In genomic region chr5:96961053-96961452, GRCh38 we compare ENCODE assay signal across 8 cellular contexts. TPM values are rescaled to one million over a fixed set of nuclear protein-coding genes. Genes with fewer than 3 reads are reported as not detected.
A peak's percentile ranks its signal among the peaks of the same experiment; 100 is the strongest.
DNase-seq lines count a peak whose midpoint lies in the region; ATAC-seq and TF ChIP-seq lines count a peak whose summit lies in the region.

No MANE protein-coding gene starts in this region.

- peaks cover 10% of the 10 kb centered on the region for H3K36me3 Mint-ChIP-seq in memory B cell
- peaks cover 2% of the 10 kb centered on the region for H3K36me3 Mint-ChIP-seq in neural progenitor cell

- H3K27ac ChIP-seq in left lung (peak overlapping the region in 1 of 2 donors; percentile 52), neural progenitor cell (no peak overlapping the region)

- no peaks in the 10 kb centered on the region for H3K27me3 Mint-ChIP-seq in memory B cell
- H3K27me3 Mint-ChIP-seq in neural progenitor cell (ENCODE audit: insufficient read depth, low read depth), result no peaks in the 10 kb centered on the region

- H2AFZ ChIP-seq in neural progenitor cell (replicated peaks), result no peak overlapping the region

- no peak overlapping the region for H3K9ac ChIP-seq in neural progenitor cell

- H3K4me2 ChIP-seq in neural progenitor cell, result no peak overlapping the region

- TF ChIP-seq CTCF in omental fat pad (IDR thresholded peaks at IDR 0.05) (no peak), left lung (IDR thresholded peaks at IDR 0.05) (no peak), neural progenitor cell (IDR thresholded peaks at IDR 0.05) (no peak)

- H3K4me1 Mint-ChIP-seq in memory B cell (peaks cover 48% of the 10 kb centered on the region), neural progenitor cell (peaks cover 8% of the 10 kb centered on the region)

- H3K27ac Mint-ChIP-seq in memory B cell, result no peak overlapping the region
- H3K27ac Mint-ChIP-seq in neural progenitor cell, result no peak overlapping the region

- DNase-seq in MV-4-11 (lab: John Stamatoyannopoulos, UW) (peak; percentile 94), memory B cell (ENCODE audit: low spot score in 2 of 2) (peak in 1 of 2 donors; percentile 26), omental fat pad (ENCODE audit: low spot score) (no peak), left lung (no peak), NCI-H446 (lab: John Stamatoyannopoulos, UW) (no peak), neural progenitor cell (ENCODE audit: low spot score) (no peak)

- ATAC-seq in GM18861 (IDR thresholded peaks at IDR 0.05; ENCODE audit: unreplicated experiment), result peak; percentile 49
- ATAC-seq in HG02642 (IDR thresholded peaks at IDR 0.05; ENCODE audit: poor library complexity, unreplicated experiment), result peak; percentile 50
- ATAC-seq in memory B cell (ENCODE audit: low read depth), result peak; percentile 71
- no peak for ATAC-seq in omental fat pad (ENCODE audit: low FRiP score)
- no peak for ATAC-seq in left lung

- H3K4me3 ChIP-seq in left lung (no peak overlapping the region), neural progenitor cell (no peak overlapping the region)

- intact Hi-C loops in left lung (cut with DNase I), result no loop called here

- no peaks in the 10 kb centered on the region for H3K79me2 ChIP-seq in neural progenitor cell (ENCODE audit: low read depth)

- H3K4me3 Mint-ChIP-seq in memory B cell (peak overlapping the region; percentile 27), neural progenitor cell (no peak overlapping the region)

- H3F3A ChIP-seq in neural progenitor cell (ENCODE audit: low read depth), result no peaks in the 10 kb centered on the region

- H3K36me3 ChIP-seq in left lung (no peaks in the 10 kb centered on the region), neural progenitor cell (no peaks in the 10 kb centered on the region)

- H3K4me1 ChIP-seq in left lung, result peaks cover 0 to 71% of the 10 kb centered on the region in 2 donors
- H3K4me1 ChIP-seq in neural progenitor cell, result peaks cover 7% of the 10 kb centered on the region

- H3K27me3 ChIP-seq in left lung, result no peaks in the 10 kb centered on the region
- H3K27me3 ChIP-seq in neural progenitor cell, result no peaks in the 10 kb centered on the region

- no peaks in the 10 kb centered on the region for H4K20me1 ChIP-seq in neural progenitor cell (ENCODE audit: low read depth)

- peaks cover 3% of the 10 kb centered on the region for H3K9me3 Mint-ChIP-seq in memory B cell
- H3K9me3 Mint-ChIP-seq in neural progenitor cell, result peaks cover 3% of the 10 kb centered on the region

- H3K9me3 ChIP-seq in left lung (no peaks in the 10 kb centered on the region), neural progenitor cell (ENCODE audit: low read depth) (no peaks in the 10 kb centered on the region)

RNA-seq across cellular contexts. Expression of gene LNPEP, which starts 25.2 kb away (rescaled TPM):
- total RNA-seq in omental fat pad (100 to 1,000 TPM in 1 of 4 donors, 10 to 100 TPM in 3; 51.4 to 155 (median 62.8) TPM), left lung (10 to 100 TPM; 37.3 to 40.6 TPM), neural progenitor cell (ENCODE audit: low replicate concordance) (7.0 and 19.6 TPM in 2 replicates)

Comparison
In these comparisons a context has a peak if more than half of its experiments do, and no peak if none do; other contexts are left out.
1. ATAC-seq: peak in GM18861 (single experiment), HG02642 (single experiment) and memory B cell (single experiment); none in omental fat pad (single experiment) and left lung (single experiment).